ENCODE assay signal across 15 cellular contexts in the genomic region with DNA sequence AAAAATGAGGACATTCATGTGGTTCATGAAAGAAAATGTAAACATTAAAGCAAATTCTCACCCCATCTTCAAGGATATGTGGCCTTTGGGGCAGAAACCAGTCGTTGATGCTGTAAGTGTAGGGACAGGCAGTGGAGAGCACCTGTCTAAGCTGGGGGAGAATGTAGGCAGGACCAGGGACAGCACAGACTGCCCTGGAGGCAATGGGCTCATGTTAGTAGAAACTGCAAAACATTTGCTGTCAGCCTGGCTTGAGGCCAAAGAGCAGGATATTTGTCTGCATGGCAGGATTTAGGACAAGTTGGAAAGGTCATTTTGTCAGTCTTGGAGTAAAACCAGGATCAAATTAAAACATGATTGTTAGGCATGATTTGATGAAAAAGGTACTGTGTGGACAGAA.
DNase-seq lines count a peak whose midpoint lies in the region; FAIRE-seq and TF ChIP-seq lines count a peak whose summit lies in the region.
"Had no signal": no experiment of that assay in that cellular context is flagged by ENCODE, and none has a peak within 500 bp of the region (broad histone marks: within the 10 kb centered on the region; RNA-seq: fewer than 3 reads in every experiment).

No MANE protein-coding gene starts in this region.

- no peak for TF ChIP-seq RAD21 in Ishikawa (IDR thresholded peaks at IDR 0.05; ENCODE audit: low read depth)

- H3K27me3 Mint-ChIP-seq in nephron progenitor cell (ENCODE audit: low read depth, poor library complexity): peaks cover 15% of the 10 kb centered on the region

- TF ChIP-seq EP300 in Ishikawa (IDR thresholded peaks at IDR 0.05; ENCODE audit: borderline replicate concordance): no peak

- in situ Hi-C loops in G401 (cut with HindIII; ENCODE audit: low sequenced_read_pairs): no loop called here

- FAIRE-seq in urothelium cell line (lab: Jason Lieb, UNC): no peak
- FAIRE-seq: GM18507 had no signal

- no peak overlapping the region for H3K4me3 Mint-ChIP-seq in nephron progenitor cell

- no peaks in the 10 kb centered on the region for H3K36me3 Mint-ChIP-seq in nephron progenitor cell (ENCODE audit: low read depth)

- no peak for TF ChIP-seq CTCF in nephron progenitor cell (IDR thresholded peaks at IDR 0.05)

- peaks cover 4% of the 10 kb centered on the region for H3K9me3 Mint-ChIP-seq in nephron progenitor cell

- DNase-seq in G401 (ENCODE audit: low spot score) (peak; percentile 15), astrocyte of the hippocampus (ENCODE audit: low read depth, low spot score) (peak; percentile 34), nephron progenitor cell (peak; percentile 3), retina (no peak), urothelium cell line (ENCODE audit: low spot score) (no peak), NOMO-1 (lab: John Stamatoyannopoulos, UW; ENCODE audit: unreplicated experiment in 2 of 2) (no peak)
- DNase-seq: DMS153, EL, MV-4-11, NCI-H1436 treated with DMSO at 0.1 percent for 48 hours, NCI-H345, Peyer's patch, SHP77 treated with DMSO at 0.1 percent for 48 hours had no signal

- no peak overlapping the region for H3K27ac Mint-ChIP-seq in nephron progenitor cell

- peaks cover 12% of the 10 kb centered on the region for H3K4me1 Mint-ChIP-seq in nephron progenitor cell

TF ChIP-seq in Ishikawa, 13 proteins besides CTCF, POLR2A, EP300 and RAD21:
- TF ChIP-seq, protein P1, sequence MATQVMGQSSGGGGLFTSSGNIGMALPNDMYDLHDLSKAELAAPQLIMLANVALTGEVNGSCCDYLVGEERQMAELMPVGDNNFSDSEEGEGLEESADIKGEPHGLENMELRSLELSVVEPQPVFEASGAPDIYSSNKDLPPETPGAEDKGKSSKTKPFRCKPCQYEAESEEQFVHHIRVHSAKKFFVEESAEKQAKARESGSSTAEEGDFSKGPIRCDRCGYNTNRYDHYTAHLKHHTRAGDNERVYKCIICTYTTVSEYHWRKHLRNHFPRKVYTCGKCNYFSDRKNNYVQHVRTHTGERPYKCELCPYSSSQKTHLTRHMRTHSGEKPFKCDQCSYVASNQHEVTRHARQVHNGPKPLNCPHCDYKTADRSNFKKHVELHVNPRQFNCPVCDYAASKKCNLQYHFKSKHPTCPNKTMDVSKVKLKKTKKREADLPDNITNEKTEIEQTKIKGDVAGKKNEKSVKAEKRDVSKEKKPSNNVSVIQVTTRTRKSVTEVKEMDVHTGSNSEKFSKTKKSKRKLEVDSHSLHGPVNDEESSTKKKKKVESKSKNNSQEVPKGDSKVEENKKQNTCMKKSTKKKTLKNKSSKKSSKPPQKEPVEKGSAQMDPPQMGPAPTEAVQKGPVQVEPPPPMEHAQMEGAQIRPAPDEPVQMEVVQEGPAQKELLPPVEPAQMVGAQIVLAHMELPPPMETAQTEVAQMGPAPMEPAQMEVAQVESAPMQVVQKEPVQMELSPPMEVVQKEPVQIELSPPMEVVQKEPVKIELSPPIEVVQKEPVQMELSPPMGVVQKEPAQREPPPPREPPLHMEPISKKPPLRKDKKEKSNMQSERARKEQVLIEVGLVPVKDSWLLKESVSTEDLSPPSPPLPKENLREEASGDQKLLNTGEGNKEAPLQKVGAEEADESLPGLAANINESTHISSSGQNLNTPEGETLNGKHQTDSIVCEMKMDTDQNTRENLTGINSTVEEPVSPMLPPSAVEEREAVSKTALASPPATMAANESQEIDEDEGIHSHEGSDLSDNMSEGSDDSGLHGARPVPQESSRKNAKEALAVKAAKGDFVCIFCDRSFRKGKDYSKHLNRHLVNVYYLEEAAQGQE (IDR thresholded peaks at IDR 0.05; ENCODE audit: low read depth): peak; percentile 64
- TF ChIP-seq TEAD4 (IDR thresholded peaks at IDR 0.05) (no peak), CEBPB (IDR thresholded peaks at IDR 0.05) (no peak)

Comparison
In these comparisons a context has a peak if more than half of its experiments do, and no peak if none do; other contexts are left out.
1. DNase-seq: peak in G401 (single experiment), astrocyte of the hippocampus (single experiment) and nephron progenitor cell (single experiment); none in retina (single experiment), urothelium cell line (single experiment) and NOMO-1 (0 of 2).